1 cellular context compared by ENCODE assay signal in the genomic region with DNA sequence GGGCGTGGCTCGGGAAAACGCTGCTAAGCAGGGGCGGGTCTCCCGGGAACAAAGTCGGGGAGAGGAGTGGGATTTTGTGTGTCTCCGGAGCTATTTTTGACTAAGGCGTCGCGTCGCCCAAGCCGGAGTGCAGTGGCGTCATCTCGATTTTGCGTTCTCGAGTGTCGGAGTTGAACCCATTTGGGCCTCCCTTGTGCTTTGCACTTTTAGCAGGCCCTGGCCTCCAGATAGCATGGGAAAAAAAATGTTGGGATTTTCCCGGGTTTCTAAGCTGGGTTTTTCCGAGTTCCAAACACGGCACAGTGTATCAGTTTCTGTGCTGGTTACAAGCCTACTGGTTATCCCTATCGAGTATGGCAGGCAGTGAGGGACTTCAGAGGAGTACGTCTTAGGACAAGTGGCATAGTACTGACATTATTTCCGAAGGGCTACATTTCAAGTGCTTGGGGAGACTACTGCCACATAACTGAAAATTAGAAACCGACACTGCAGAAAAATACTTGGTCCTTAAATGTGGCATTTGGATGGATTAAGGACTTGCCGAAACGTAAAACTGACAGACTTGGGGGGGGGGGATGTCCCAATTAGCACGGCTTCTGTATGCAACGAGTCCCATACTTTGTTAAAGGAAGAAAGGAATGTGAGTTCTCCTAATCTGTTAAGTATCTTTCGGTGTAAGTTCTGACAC.
TF ChIP-seq lines count a peak whose summit lies in the region.

No MANE protein-coding gene starts in this region.

TF ChIP-seq in K562, 482 proteins besides CTCF, POLR2A, EP300 and RAD21 (continued from another document and continues in another):
- TF ChIP-seq, protein P1, sequence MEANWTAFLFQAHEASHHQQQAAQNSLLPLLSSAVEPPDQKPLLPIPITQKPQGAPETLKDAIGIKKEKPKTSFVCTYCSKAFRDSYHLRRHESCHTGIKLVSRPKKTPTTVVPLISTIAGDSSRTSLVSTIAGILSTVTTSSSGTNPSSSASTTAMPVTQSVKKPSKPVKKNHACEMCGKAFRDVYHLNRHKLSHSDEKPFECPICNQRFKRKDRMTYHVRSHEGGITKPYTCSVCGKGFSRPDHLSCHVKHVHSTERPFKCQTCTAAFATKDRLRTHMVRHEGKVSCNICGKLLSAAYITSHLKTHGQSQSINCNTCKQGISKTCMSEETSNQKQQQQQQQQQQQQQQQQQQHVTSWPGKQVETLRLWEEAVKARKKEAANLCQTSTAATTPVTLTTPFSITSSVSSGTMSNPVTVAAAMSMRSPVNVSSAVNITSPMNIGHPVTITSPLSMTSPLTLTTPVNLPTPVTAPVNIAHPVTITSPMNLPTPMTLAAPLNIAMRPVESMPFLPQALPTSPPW (CRISPR knock-in tag; IDR thresholded peaks at IDR 0.05), result peak; percentile 82
- TF ChIP-seq, protein P2, sequence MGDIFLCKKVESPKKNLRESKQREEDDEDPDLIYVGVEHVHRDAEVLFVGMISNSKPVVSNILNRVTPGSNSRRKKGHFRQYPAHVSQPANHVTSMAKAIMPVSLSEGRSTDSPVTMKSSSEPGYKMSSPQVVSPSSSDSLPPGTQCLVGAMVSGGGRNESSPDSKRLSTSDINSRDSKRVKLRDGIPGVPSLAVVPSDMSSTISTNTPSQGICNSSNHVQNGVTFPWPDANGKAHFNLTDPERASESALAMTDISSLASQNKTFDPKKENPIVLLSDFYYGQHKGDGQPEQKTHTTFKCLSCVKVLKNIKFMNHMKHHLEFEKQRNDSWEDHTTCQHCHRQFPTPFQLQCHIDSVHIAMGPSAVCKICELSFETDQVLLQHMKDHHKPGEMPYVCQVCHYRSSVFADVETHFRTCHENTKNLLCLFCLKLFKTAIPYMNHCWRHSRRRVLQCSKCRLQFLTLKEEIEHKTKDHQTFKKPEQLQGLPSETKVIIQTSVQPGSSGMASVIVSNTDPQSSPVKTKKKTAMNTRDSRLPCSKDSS (IDR thresholded peaks at IDR 0.05; ENCODE audit: low read depth, partially characterized antibody), result no peak
- TF ChIP-seq, protein P3, sequence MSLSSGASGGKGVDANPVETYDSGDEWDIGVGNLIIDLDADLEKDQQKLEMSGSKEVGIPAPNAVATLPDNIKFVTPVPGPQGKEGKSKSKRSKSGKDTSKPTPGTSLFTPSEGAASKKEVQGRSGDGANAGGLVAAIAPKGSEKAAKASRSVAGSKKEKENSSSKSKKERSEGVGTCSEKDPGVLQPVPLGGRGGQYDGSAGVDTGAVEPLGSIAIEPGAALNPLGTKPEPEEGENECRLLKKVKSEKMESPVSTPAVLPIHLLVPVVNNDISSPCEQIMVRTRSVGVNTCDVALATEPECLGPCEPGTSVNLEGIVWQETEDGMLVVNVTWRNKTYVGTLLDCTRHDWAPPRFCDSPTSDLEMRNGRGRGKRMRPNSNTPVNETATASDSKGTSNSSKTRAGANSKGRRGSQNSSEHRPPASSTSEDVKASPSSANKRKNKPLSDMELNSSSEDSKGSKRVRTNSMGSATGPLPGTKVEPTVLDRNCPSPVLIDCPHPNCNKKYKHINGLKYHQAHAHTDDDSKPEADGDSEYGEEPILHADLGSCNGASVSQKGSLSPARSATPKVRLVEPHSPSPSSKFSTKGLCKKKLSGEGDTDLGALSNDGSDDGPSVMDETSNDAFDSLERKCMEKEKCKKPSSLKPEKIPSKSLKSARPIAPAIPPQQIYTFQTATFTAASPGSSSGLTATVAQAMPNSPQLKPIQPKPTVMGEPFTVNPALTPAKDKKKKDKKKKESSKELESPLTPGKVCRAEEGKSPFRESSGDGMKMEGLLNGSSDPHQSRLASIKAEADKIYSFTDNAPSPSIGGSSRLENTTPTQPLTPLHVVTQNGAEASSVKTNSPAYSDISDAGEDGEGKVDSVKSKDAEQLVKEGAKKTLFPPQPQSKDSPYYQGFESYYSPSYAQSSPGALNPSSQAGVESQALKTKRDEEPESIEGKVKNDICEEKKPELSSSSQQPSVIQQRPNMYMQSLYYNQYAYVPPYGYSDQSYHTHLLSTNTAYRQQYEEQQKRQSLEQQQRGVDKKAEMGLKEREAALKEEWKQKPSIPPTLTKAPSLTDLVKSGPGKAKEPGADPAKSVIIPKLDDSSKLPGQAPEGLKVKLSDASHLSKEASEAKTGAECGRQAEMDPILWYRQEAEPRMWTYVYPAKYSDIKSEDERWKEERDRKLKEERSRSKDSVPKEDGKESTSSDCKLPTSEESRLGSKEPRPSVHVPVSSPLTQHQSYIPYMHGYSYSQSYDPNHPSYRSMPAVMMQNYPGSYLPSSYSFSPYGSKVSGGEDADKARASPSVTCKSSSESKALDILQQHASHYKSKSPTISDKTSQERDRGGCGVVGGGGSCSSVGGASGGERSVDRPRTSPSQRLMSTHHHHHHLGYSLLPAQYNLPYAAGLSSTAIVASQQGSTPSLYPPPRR (CRISPR knock-in tag; IDR thresholded peaks at IDR 0.05; ENCODE audit: borderline replicate concordance), result peak; percentile 93; the same call in 1 of the 2 replicates
- peak; percentile 85 for TF ChIP-seq ZNF444 (CRISPR knock-in tag; IDR thresholded peaks at IDR 0.05)
- TF ChIP-seq ZNF76 (CRISPR knock-in tag; IDR thresholded peaks at IDR 0.05; ENCODE audit: borderline replicate concordance), result no peak
- TF ChIP-seq SMARCA5 (IDR thresholded peaks at IDR 0.05), result no peak
- peak; percentile 92; the same call in 1 of the 2 replicates for TF ChIP-seq CBX1 (IDR thresholded peaks at IDR 0.05; ENCODE audit: low read depth)
- peak; percentile 10 for TF ChIP-seq BCL6 (CRISPR knock-in tag; IDR thresholded peaks at IDR 0.05)
- no peak; the same call in 1 of the 2 replicates for TF ChIP-seq ARID1B (IDR thresholded peaks at IDR 0.05)
- 0 out of 2 replicates have a peak, but pooled peaks have one; percentile 20 for TF ChIP-seq ZNF224 (CRISPR knock-in tag; IDR thresholded peaks at IDR 0.05)
- 0 out of 2 replicates have a peak, but pooled peaks have one; percentile 36 for TF ChIP-seq SMARCA4 (IDR thresholded peaks at IDR 0.05)
- 0 out of 2 replicates have a peak, but pooled peaks have one; percentile 52 for TF ChIP-seq ZNF75A (CRISPR knock-in tag; IDR thresholded peaks at IDR 0.05)
- peak; percentile 63 for TF ChIP-seq HDAC3 (IDR thresholded peaks at IDR 0.05; ENCODE audit: borderline replicate concordance, partially characterized antibody)
- peak; percentile 96 for TF ChIP-seq ESRRB (CRISPR knock-in tag; IDR thresholded peaks at IDR 0.05; ENCODE audit: borderline replicate concordance)
- peak; percentile 49; the same call in 1 of the 2 replicates for TF ChIP-seq FOXK1 (CRISPR knock-in tag; IDR thresholded peaks at IDR 0.05; ENCODE audit: borderline replicate concordance)
- no peak for TF ChIP-seq ZNF766 (CRISPR knock-in tag; conservative IDR thresholded peaks at IDR 0.05)
- peak; percentile 96 for TF ChIP-seq EWSR1 (IDR thresholded peaks at IDR 0.05; ENCODE audit: borderline replicate concordance, low read depth, partially characterized antibody)
- TF ChIP-seq, protein P4, sequence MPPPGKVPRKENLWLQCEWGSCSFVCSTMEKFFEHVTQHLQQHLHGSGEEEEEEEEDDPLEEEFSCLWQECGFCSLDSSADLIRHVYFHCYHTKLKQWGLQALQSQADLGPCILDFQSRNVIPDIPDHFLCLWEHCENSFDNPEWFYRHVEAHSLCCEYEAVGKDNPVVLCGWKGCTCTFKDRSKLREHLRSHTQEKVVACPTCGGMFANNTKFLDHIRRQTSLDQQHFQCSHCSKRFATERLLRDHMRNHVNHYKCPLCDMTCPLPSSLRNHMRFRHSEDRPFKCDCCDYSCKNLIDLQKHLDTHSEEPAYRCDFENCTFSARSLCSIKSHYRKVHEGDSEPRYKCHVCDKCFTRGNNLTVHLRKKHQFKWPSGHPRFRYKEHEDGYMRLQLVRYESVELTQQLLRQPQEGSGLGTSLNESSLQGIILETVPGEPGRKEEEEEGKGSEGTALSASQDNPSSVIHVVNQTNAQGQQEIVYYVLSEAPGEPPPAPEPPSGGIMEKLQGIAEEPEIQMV (tag; conservative IDR thresholded peaks at IDR 0.05; ENCODE audit: low read depth), result 0 out of 2 replicates have a peak, but pooled peaks have one; percentile 20
- peak; percentile 18; the same call in 1 of the 2 replicates for TF ChIP-seq ZNF134 (CRISPR knock-in tag; conservative IDR thresholded peaks at IDR 0.05)
- TF ChIP-seq DACH1 (IDR thresholded peaks at IDR 0.05; ENCODE audit: partially characterized antibody), result no peak
- TF ChIP-seq, protein P5, sequence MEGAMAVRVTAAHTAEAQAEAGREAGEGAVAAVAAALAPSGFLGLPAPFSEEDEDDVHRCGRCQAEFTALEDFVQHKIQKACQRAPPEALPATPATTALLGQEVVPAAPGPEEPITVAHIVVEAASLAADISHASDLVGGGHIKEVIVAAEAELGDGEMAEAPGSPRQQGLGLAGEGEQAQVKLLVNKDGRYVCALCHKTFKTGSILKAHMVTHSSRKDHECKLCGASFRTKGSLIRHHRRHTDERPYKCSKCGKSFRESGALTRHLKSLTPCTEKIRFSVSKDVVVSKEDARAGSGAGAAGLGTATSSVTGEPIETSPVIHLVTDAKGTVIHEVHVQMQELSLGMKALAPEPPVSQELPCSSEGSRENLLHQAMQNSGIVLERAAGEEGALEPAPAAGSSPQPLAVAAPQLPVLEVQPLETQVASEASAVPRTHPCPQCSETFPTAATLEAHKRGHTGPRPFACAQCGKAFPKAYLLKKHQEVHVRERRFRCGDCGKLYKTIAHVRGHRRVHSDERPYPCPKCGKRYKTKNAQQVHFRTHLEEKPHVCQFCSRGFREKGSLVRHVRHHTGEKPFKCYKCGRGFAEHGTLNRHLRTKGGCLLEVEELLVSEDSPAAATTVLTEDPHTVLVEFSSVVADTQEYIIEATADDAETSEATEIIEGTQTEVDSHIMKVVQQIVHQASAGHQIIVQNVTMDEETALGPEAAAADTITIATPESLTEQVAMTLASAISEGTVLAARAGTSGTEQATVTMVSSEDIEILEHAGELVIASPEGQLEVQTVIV (CRISPR knock-in tag; IDR thresholded peaks at IDR 0.05; ENCODE audit: borderline replicate concordance), result peak; percentile 86
- TF ChIP-seq TBP (optimal IDR thresholded peaks at IDR 0.05; ENCODE audit: low read depth, low read length), result no peak
- TF ChIP-seq RB1 (IDR thresholded peaks at IDR 0.05; ENCODE audit: low read depth), result no peak; the same call in 1 of the 2 replicates
- TF ChIP-seq RBM17 (IDR thresholded peaks at IDR 0.05; ENCODE audit: borderline replicate concordance, low read depth, low read length), result no peak
- no peak for TF ChIP-seq ELF2 (CRISPR knock-in tag; IDR thresholded peaks at IDR 0.05)
- TF ChIP-seq, protein P6, sequence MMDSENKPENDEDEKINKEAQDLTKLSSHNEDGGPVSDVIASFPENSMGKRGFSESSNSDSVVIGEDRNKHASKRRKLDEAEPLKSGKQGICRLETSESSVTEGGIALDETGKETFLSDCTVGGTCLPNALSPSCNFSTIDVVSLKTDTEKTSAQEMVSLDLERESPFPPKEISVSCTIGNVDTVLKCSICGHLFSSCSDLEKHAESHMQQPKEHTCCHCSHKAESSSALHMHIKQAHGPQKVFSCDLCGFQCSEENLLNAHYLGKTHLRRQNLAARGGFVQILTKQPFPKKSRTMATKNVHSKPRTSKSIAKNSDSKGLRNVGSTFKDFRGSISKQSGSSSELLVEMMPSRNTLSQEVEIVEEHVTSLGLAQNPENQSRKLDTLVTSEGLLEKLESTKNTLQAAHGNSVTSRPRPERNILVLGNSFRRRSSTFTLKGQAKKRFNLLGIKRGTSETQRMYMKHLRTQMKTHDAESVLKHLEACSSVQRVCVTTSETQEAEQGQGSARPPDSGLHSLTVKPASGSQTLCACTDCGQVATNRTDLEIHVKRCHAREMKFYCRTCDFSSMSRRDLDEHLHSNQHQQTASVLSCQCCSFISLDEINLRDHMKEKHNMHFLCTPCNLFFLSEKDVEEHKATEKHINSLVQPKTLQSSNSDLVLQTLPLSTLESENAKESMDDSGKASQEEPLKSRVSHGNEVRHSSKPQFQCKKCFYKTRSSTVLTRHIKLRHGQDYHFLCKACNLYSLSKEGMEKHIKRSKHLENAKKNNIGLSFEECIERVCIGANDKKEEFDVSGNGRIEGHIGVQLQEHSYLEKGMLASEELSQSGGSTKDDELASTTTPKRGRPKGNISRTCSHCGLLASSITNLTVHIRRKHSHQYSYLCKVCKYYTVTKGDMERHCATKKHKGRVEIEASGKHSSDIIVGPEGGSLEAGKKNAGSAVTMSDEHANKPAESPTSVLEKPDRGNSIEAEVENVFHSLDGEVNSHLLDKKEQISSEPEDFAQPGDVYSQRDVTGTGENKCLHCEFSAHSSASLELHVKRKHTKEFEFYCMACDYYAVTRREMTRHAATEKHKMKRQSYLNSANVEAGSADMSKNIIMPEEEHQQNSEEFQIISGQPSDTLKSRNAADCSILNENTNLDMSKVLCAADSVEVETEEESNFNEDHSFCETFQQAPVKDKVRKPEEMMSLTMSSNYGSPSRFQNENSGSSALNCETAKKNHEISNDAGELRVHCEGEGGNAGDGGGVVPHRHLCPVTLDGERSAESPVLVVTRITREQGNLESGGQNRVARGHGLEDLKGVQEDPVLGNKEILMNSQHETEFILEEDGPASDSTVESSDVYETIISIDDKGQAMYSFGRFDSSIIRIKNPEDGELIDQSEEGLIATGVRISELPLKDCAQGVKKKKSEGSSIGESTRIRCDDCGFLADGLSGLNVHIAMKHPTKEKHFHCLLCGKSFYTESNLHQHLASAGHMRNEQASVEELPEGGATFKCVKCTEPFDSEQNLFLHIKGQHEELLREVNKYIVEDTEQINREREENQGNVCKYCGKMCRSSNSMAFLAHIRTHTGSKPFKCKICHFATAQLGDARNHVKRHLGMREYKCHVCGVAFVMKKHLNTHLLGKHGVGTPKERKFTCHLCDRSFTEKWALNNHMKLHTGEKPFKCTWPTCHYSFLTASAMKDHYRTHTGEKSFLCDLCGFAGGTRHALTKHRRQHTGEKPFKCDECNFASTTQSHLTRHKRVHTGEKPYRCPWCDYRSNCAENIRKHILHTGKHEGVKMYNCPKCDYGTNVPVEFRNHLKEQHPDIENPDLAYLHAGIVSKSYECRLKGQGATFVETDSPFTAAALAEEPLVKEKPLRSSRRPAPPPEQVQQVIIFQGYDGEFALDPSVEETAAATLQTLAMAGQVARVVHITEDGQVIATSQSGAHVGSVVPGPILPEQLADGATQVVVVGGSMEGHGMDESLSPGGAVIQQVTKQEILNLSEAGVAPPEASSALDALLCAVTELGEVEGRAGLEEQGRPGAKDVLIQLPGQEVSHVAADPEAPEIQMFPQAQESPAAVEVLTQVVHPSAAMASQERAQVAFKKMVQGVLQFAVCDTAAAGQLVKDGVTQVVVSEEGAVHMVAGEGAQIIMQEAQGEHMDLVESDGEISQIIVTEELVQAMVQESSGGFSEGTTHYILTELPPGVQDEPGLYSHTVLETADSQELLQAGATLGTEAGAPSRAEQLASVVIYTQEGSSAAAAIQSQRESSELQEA (IDR thresholded peaks at IDR 0.05; ENCODE audit: low read depth), result peak; percentile 53
- TF ChIP-seq, protein P7, sequence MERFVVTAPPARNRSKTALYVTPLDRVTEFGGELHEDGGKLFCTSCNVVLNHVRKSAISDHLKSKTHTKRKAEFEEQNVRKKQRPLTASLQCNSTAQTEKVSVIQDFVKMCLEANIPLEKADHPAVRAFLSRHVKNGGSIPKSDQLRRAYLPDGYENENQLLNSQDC (CRISPR knock-in tag; IDR thresholded peaks at IDR 0.05), result peak; percentile 98
- TF ChIP-seq SRSF7 (optimal IDR thresholded peaks at IDR 0.05; ENCODE audit: low read depth, low read length), result no peak
- TF ChIP-seq HDAC2 (IDR thresholded peaks at IDR 0.05), result peak; percentile 15; the same call in 1 of the 2 replicates
- TF ChIP-seq, protein P8, sequence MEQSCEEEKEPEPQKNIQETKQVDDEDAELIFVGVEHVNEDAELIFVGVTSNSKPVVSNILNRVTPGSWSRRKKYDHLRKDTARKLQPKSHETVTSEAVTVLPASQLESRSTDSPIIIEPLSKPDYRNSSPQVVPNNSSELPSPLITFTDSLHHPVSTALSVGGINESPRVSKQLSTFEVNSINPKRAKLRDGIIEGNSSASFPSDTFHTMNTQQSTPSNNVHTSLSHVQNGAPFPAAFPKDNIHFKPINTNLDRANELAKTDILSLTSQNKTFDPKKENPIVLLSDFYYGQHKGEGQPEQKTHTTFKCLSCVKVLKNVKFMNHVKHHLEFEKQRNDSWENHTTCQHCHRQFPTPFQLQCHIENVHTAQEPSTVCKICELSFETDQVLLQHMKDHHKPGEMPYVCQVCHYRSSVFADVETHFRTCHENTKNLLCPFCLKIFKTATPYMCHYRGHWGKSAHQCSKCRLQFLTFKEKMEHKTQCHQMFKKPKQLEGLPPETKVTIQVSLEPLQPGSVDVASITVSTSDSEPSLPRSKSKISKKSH (CRISPR knock-in tag; IDR thresholded peaks at IDR 0.05), result no peak
